In genomic region chr17:32671891-32672290, GRCh38 we compare ENCODE assay signal across 16 cellular contexts.
DNase-seq lines count a peak whose midpoint lies in the region; ATAC-seq and TF ChIP-seq lines count a peak whose summit lies in the region.
"Had no signal": no experiment of that assay in that cellular context is flagged by ENCODE, and none has a peak within 500 bp of the region (broad histone marks: within the 10 kb centered on the region; RNA-seq: fewer than 3 reads in every experiment).

No MANE protein-coding gene starts in this region.

- peaks cover 7% of the 10 kb centered on the region for H3K4me1 Mint-ChIP-seq in Calu3 (ENCODE audit: low read depth, unreplicated experiment)
- no peaks in the 10 kb centered on the region for H3K4me1 Mint-ChIP-seq in stimulated activated naive CD8-positive, alpha-beta T cell treated with anti-CD3 and anti-CD28 coated beads, Interleukin-15, amount 100 ng/mL, for 72 hours
- H3K4me1 Mint-ChIP-seq in naive thymus-derived CD8-positive, alpha-beta T cell = no peaks in the 10 kb centered on the region
- H3K4me1 Mint-ChIP-seq: IgD-negative memory B cell had no signal

- intact Hi-C loops in Calu3 (cut with micrococcal nuclease; ENCODE audit: unreplicated experiment) = no loop called here

- DNase-seq in Calu3 (peak; percentile 19), OCI-M1 (lab: John Stamatoyannopoulos, UW) (peak; percentile 26), erythroblast (lab: John Stamatoyannopoulos, UW) (peak; percentile 76 to 80), omental fat pad (ENCODE audit: low spot score) (peak; percentile 28), NCI-H2196 treated with DMSO at 0.1 percent for 48 hours (lab: John Stamatoyannopoulos, UW; ENCODE audit: unreplicated experiment) (no peak)
- no peak for DNase-seq in stimulated activated naive CD8-positive, alpha-beta T cell treated with anti-CD3 and anti-CD28 coated beads, Interleukin-15, amount 100 ng/mL, for 72 hours
- no peak for DNase-seq in naive thymus-derived CD8-positive, alpha-beta T cell
- DNase-seq: activated CD4-positive, alpha-beta T cell treated with anti-CD3 and anti-CD28 coated beads for 1 hour; activated CD8-positive, alpha-beta memory T cell treated with anti-CD3 and anti-CD28 coated beads, Interleukin-2, amount 50 U/mL, for 48 hours; GF-D8; kidney; NCI-H146; T-cell had no signal

- no peaks in the 10 kb centered on the region for H3K36me3 Mint-ChIP-seq in Calu3 (ENCODE audit: insufficient read depth, unreplicated experiment)
- H3K36me3 Mint-ChIP-seq in naive thymus-derived CD8-positive, alpha-beta T cell = peaks cover 0 to 10% (median 6%) of the 10 kb centered on the region in 3 donors
- H3K36me3 Mint-ChIP-seq: activated naive CD8-positive, alpha-beta T cell had no signal

- no peak overlapping the region for H3K27ac Mint-ChIP-seq in Calu3 (ENCODE audit: unreplicated experiment)
- peak overlapping the region in 1 of 2 donors; percentile 11 for H3K27ac Mint-ChIP-seq in stimulated activated naive CD8-positive, alpha-beta T cell treated with anti-CD3 and anti-CD28 coated beads, Interleukin-15, amount 100 ng/mL, for 72 hours
- no peak overlapping the region for H3K27ac Mint-ChIP-seq in naive thymus-derived CD8-positive, alpha-beta T cell
- H3K27ac Mint-ChIP-seq: activated naive CD8-positive, alpha-beta T cell; T-cell had no signal

- CTCF ChIA-PET in Calu3 (lab: Charles Lee) = no interaction called here

- POLR2A ChIA-PET in naive thymus-derived CD8-positive, alpha-beta T cell (lab: Charles Lee) = no interaction called here

- no peak for ATAC-seq in omental fat pad (ENCODE audit: low FRiP score)
- no peak for ATAC-seq in stimulated activated naive CD8-positive, alpha-beta T cell treated with anti-CD3 and anti-CD28 coated beads, Interleukin-15, amount 100 ng/mL, for 72 hours
- ATAC-seq in naive thymus-derived CD8-positive, alpha-beta T cell = no peak
- no peak for ATAC-seq in HG03135 (IDR thresholded peaks at IDR 0.05; ENCODE audit: unreplicated experiment)
- ATAC-seq: T-cell had no signal

- H3K9me3 Mint-ChIP-seq in Calu3 (ENCODE audit: low read depth, unreplicated experiment) = peaks cover 3% of the 10 kb centered on the region
- H3K9me3 Mint-ChIP-seq in stimulated activated naive CD8-positive, alpha-beta T cell treated with anti-CD3 and anti-CD28 coated beads, Interleukin-15, amount 100 ng/mL, for 72 hours = peaks cover 0 to 8% of the 10 kb centered on the region in 2 donors
- peaks cover 0 to 12% (median 4%) of the 10 kb centered on the region in 9 donors for H3K9me3 Mint-ChIP-seq in naive thymus-derived CD8-positive, alpha-beta T cell

- BruUV-seq in Calu3 (replicated peaks; lab: Mats Ljungman, UMichigan) = no TSS peak

- no peaks in the 10 kb centered on the region for H3K27me3 Mint-ChIP-seq in Calu3 (ENCODE audit: unreplicated experiment)
- H3K27me3 Mint-ChIP-seq in stimulated activated naive CD8-positive, alpha-beta T cell treated with anti-CD3 and anti-CD28 coated beads, Interleukin-15, amount 100 ng/mL, for 72 hours = no peaks in the 10 kb centered on the region
- no peaks in the 10 kb centered on the region for H3K27me3 Mint-ChIP-seq in naive thymus-derived CD8-positive, alpha-beta T cell
- H3K27me3 Mint-ChIP-seq: activated naive CD8-positive, alpha-beta T cell; IgD-negative memory B cell had no signal

- no peak overlapping the region for H3K4me3 Mint-ChIP-seq in Calu3 (ENCODE audit: low read depth, unreplicated experiment)
- H3K4me3 Mint-ChIP-seq in stimulated activated naive CD8-positive, alpha-beta T cell treated with anti-CD3 and anti-CD28 coated beads, Interleukin-15, amount 100 ng/mL, for 72 hours = no peak overlapping the region
- H3K4me3 Mint-ChIP-seq in naive thymus-derived CD8-positive, alpha-beta T cell = no peak overlapping the region
- H3K4me3 Mint-ChIP-seq: activated naive CD8-positive, alpha-beta T cell; IgD-negative memory B cell; T-cell had no signal

- no peak for TF ChIP-seq CTCF in Calu3 (IDR thresholded peaks at IDR 0.05; ENCODE audit: unreplicated experiment)
- TF ChIP-seq CTCF in omental fat pad (IDR thresholded peaks at IDR 0.05) = no peak

- TF ChIP-seq POLR2A in erythroblast (IDR thresholded peaks at IDR 0.05; ENCODE audit: low read length) = no peak

Comparison
In these comparisons a context has a peak if more than half of its experiments do, and no peak if none do; other contexts are left out.
1. DNase-seq: peak in Calu3 (single experiment), OCI-M1 (single experiment), erythroblast (2 of 2) and omental fat pad (single experiment); none in NCI-H2196 treated with DMSO at 0.1 percent for 48 hours (single experiment), stimulated activated naive CD8-positive, alpha-beta T cell treated with anti-CD3 and anti-CD28 coated beads, Interleukin-15, amount 100 ng/mL, for 72 hours (0 of 2) and naive thymus-derived CD8-positive, alpha-beta T cell (0 of 10).